7 cellular contexts compared by ENCODE assay signal in the genomic region with DNA sequence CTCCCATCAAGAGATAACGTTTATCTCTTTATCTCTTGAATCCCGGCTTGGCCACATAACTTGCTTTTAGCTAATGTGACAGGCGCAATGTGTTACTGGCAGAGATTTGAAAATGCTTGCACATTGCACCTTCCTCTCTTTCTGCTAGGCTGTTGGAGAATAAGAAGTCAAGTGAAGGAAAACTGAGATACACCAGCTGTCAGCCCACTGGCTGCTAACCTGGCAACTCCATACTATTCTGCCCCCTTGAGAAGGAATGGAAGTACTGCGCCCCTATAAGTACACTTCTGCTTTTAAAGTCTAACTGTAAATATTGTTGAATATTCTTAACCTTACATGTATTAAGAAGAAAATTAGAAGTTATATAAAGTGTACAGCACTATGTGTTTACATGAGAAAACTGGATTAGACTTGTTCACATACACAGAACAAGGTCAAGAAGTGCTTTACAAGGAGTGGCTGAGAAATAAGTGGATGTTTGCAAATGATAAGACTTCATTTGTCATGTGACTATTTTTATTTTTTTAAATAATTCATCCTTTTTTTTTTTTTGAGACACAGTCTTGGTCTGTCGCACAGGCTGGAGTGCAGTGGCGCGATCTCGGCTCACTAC.
DNase-seq lines count a peak whose midpoint lies in the region; ATAC-seq and TF ChIP-seq lines count a peak whose summit lies in the region.

No MANE protein-coding gene starts in this region.

- BruUV-seq in PC-3 (replicated peaks; lab: Mats Ljungman, UMichigan) = no TSS peak

- H3F3A ChIP-seq in PC-3 (ENCODE audit: low read length, unreplicated experiment) = no peaks in the 10 kb centered on the region

- H3K4me1 ChIP-seq in PC-3 (ENCODE audit: insufficient read depth, low read length) (peaks cover 27% of the 10 kb centered on the region), iPS DF 6.9 (ENCODE audit: control insufficient read depth, insufficient read depth, low read length) (no peaks in the 10 kb centered on the region), suprapubic skin (no peaks in the 10 kb centered on the region)

- H3K9me3 ChIP-seq in PC-3 (ENCODE audit: low read length) (no peaks in the 10 kb centered on the region), iPS DF 6.9 (ENCODE audit: control insufficient read depth, insufficient read depth, low read length) (no peaks in the 10 kb centered on the region), suprapubic skin (no peaks in the 10 kb centered on the region)

- H3K36me3 ChIP-seq in PC-3 (ENCODE audit: low read depth, low read length) = no peaks in the 10 kb centered on the region
- no peaks in the 10 kb centered on the region for H3K36me3 ChIP-seq in iPS DF 6.9 (ENCODE audit: control insufficient read depth, insufficient read depth, low read length)
- no peaks in the 10 kb centered on the region for H3K36me3 ChIP-seq in suprapubic skin

- TF ChIP-seq EP300 in suprapubic skin (IDR thresholded peaks at IDR 0.05) = no peak

- POLR2A ChIA-PET in PC-3 (lab: Charles Lee; ENCODE audit: unreplicated experiment) = no interaction called here

- no peak overlapping the region for H3K4me2 ChIP-seq in PC-3 (ENCODE audit: low read length)

- intact Hi-C loops in PC-3 (cut with micrococcal nuclease) = no loop called here

- TF ChIP-seq CTCF in PC-3 (conservative IDR thresholded peaks at IDR 0.05; ENCODE audit: low read depth, low read length) = peak; percentile 72
- TF ChIP-seq CTCF in suprapubic skin (IDR thresholded peaks at IDR 0.05) = peak in 1 of 2 donors; percentile 31

- peak; percentile 78 for ATAC-seq in GM18519 (IDR thresholded peaks at IDR 0.05; ENCODE audit: low FRiP score, unreplicated experiment)
- peak; percentile 73 for ATAC-seq in HG03135 (IDR thresholded peaks at IDR 0.05; ENCODE audit: unreplicated experiment)
- 0 out of 2 replicates have a peak, but pooled peaks have one; percentile 29 for ATAC-seq in PC-3
- ATAC-seq in GM21723 (IDR thresholded peaks at IDR 0.05; ENCODE audit: unreplicated experiment) = no peak

- H3K9ac ChIP-seq in PC-3 (ENCODE audit: low read length) = no peak overlapping the region

- no peaks in the 10 kb centered on the region for H3K79me2 ChIP-seq in PC-3 (ENCODE audit: low read length)

- no CpG with 5 or more reads among the region's 8 CpGs for WGBS in iPS DF 6.9 (ENCODE audit: insufficient coverage, insufficient read length)
- 80% methylated on average over 8 of the region's 8 CpGs for WGBS in suprapubic skin

- DNase-seq in PC-3 (peak; percentile 63), iPS DF 6.9 (ENCODE audit: low read depth, low spot score) (peak; percentile 33), suprapubic skin (ENCODE audit: low spot score in 2 of 2) (no peak), middle frontal gyrus (ENCODE audit: extremely low spot score, low spot score) (no peak)

- H3K9me2 ChIP-seq in PC-3 (replicated peaks; ENCODE audit: low read length) = no peaks in the 10 kb centered on the region

- H3K27ac ChIP-seq in PC-3 (ENCODE audit: low read length) (no peak overlapping the region), iPS DF 6.9 (ENCODE audit: low read length) (no peak overlapping the region), suprapubic skin (no peak overlapping the region)

- TF ChIP-seq POLR2A in suprapubic skin (IDR thresholded peaks at IDR 0.05) = no peak

- H3K27me3 ChIP-seq in PC-3 (ENCODE audit: low read length) (no peaks in the 10 kb centered on the region), iPS DF 6.9 (ENCODE audit: control insufficient read depth, insufficient read depth, low read length) (no peaks in the 10 kb centered on the region), suprapubic skin (no peaks in the 10 kb centered on the region)

- H4K20me1 ChIP-seq in PC-3 (ENCODE audit: low read length) = no peaks in the 10 kb centered on the region

- CTCF ChIA-PET in PC-3 (lab: Charles Lee) = no interaction called here

- no peak overlapping the region for H2AFZ ChIP-seq in PC-3 (ENCODE audit: low read length)

- no peak overlapping the region for H3K4me3 ChIP-seq in PC-3 (ENCODE audit: low read length)
- no peak overlapping the region for H3K4me3 ChIP-seq in iPS DF 6.9 (ENCODE audit: low read length)
- H3K4me3 ChIP-seq in suprapubic skin = no peak overlapping the region

Comparison
In these comparisons a context has a peak if more than half of its experiments do, and no peak if none do; other contexts are left out.
1. DNase-seq: peak in PC-3 (single experiment) and iPS DF 6.9 (single experiment); none in suprapubic skin (0 of 2) and middle frontal gyrus (single experiment).